In genomic region chr9:128274245-128274644, GRCh38 we compare ENCODE assay signal across 12 cellular contexts. TPM values are rescaled to one million over a fixed set of nuclear protein-coding genes. Genes with fewer than 3 reads are reported as not detected.
DNase-seq lines count a peak whose midpoint lies in the region; ATAC-seq and TF ChIP-seq lines count a peak whose summit lies in the region.
"Had no signal": no experiment of that assay in that cellular context is flagged by ENCODE, and none has a peak within 500 bp of the region (broad histone marks: within the 10 kb centered on the region; RNA-seq: fewer than 3 reads in every experiment).

No MANE protein-coding gene starts in this region.

- H3K4me1 ChIP-seq in ACC112 (ENCODE audit: control insufficient read depth, insufficient read depth, low read length, unreplicated experiment): peaks cover 18% of the 10 kb centered on the region
- H3K4me1 ChIP-seq in HCT116 (ENCODE audit: control insufficient read depth in 1 of 2, insufficient read depth in 2 of 2, low read length in 2 of 2): peaks cover 22 to 41% of the 10 kb centered on the region in 2 experiments
- peaks cover 6 to 38% of the 10 kb centered on the region in 2 donors for H3K4me1 ChIP-seq in muscle layer of duodenum (ENCODE audit: control insufficient read depth in 1 of 2, insufficient read depth in 2 of 2, low read length in 2 of 2)
- H3K4me1 ChIP-seq in transverse colon: peaks cover 10 to 27% (median 25%) of the 10 kb centered on the region in 4 donors
- H3K4me1 ChIP-seq in prostate gland (replicated peaks): peaks cover 19% of the 10 kb centered on the region

- H4K20me1 ChIP-seq in HCT116 (ENCODE audit: insufficient read depth): no peaks in the 10 kb centered on the region

- H3K36me3 ChIP-seq in ACC112 (ENCODE audit: insufficient read depth, low read length): peaks cover 17% of the 10 kb centered on the region
- peaks cover 7 to 8% of the 10 kb centered on the region in 2 experiments; a peak in 2 of 4 replicates for H3K36me3 ChIP-seq in HCT116 (ENCODE audit: control insufficient read depth in 1 of 2, insufficient read depth in 2 of 2, low read length in 2 of 2)
- peaks cover 17 to 33% of the 10 kb centered on the region in 2 donors for H3K36me3 ChIP-seq in muscle layer of duodenum (ENCODE audit: control insufficient read depth in 1 of 2, insufficient read depth in 2 of 2, low read length in 2 of 2)
- peaks cover 0 to 9% (median 7%) of the 10 kb centered on the region in 4 donors for H3K36me3 ChIP-seq in transverse colon
- H3K36me3 ChIP-seq in prostate gland: no peaks in the 10 kb centered on the region

- TF ChIP-seq POLR2A in HCT116 (IDR thresholded peaks at IDR 0.05; ENCODE audit: borderline replicate concordance, extremely low read depth, insufficient read depth, insufficient read length) (no peak), transverse colon (IDR thresholded peaks at IDR 0.05) (no peak), prostate gland (IDR thresholded peaks at IDR 0.05) (no peak)

- WGBS in transverse colon (ENCODE audit: low coverage in 1 of 2), 2 donors: 72 to 90% methylated on average over 6 to 8 of the region's 8 CpGs
- 66% methylated on average over 8 of the region's 8 CpGs for WGBS in prostate gland

- no peak for TF ChIP-seq CTCF in HCT116 (IDR thresholded peaks at IDR 0.05 in 2 of 3, conservative IDR thresholded peaks at IDR 0.05 in 1 of 3; ENCODE audit: borderline replicate concordance in 1 of 3, insufficient read depth in 1 of 3, low read depth in 2 of 3, low read length in 2 of 3)
- TF ChIP-seq CTCF in astrocyte of the spinal cord (IDR thresholded peaks at IDR 0.05; ENCODE audit: low read depth, low read length): no peak
- no peak for TF ChIP-seq CTCF in transverse colon (IDR thresholded peaks at IDR 0.05)
- no peak for TF ChIP-seq CTCF in prostate gland (IDR thresholded peaks at IDR 0.05)

- BruUV-seq in HCT116 (replicated peaks; lab: Mats Ljungman, UMichigan): no TSS peak

- H3K9me2 ChIP-seq in HCT116 (ENCODE audit: insufficient read depth): no peaks in the 10 kb centered on the region

- TF ChIP-seq RAD21 in HCT116 (IDR thresholded peaks at IDR 0.05; ENCODE audit: low read depth): no peak

- in situ Hi-C loops in astrocyte of the spinal cord (cut with HindIII; ENCODE audit: low sequenced_read_pairs) (no loop called here), transverse colon (cut with MboI; ENCODE audit: low pct_ligation_motif_present in 1 of 4, low pct_unique_long_range_greater_than_20kb in 1 of 4, low sequenced_read_pairs in 3 of 4) (no loop called here)

- H2AFZ ChIP-seq in ACC112 (ENCODE audit: low read length, unreplicated experiment) (no peak overlapping the region), HCT116 (ENCODE audit: low read depth, low read length, poor library complexity, severe bottlenecking) (no peak overlapping the region)

- CTCF ChIA-PET in HCT116 (lab: Charles Lee): interaction anchor here (1.4 kb wide), 1 partner anchor 19 kb away, joined by 3 read pairs; no protein-coding TSS in a partner anchor

- H3K9me3 ChIP-seq in HCT116 (ENCODE audit: control insufficient read depth in 1 of 2, insufficient read depth in 1 of 2, low read depth in 1 of 2, low read length in 2 of 2) (no peaks in the 10 kb centered on the region), muscle layer of duodenum (ENCODE audit: control insufficient read depth in 1 of 2, low read length in 2 of 2) (no peaks in the 10 kb centered on the region), transverse colon (no peaks in the 10 kb centered on the region), prostate gland (no peaks in the 10 kb centered on the region)

- peak overlapping the region; percentile 82; the same call in 1 of the 2 replicates for H3K27ac ChIP-seq in ACC112 (ENCODE audit: low read depth, low read length)
- no peak overlapping the region for H3K27ac ChIP-seq in HCT116 (ENCODE audit: low read depth, low read length)
- no peak overlapping the region for H3K27ac ChIP-seq in muscle layer of duodenum (ENCODE audit: low read length)
- peak overlapping the region in 1 of 4 donors; percentile 93 for H3K27ac ChIP-seq in transverse colon
- H3K27ac ChIP-seq in prostate gland: no peak overlapping the region

- no peaks in the 10 kb centered on the region for H3K27me3 ChIP-seq in ACC112 (ENCODE audit: insufficient read depth, low read length)
- no peaks in the 10 kb centered on the region for H3K27me3 ChIP-seq in HCT116 (ENCODE audit: insufficient read depth, low read length)
- H3K27me3 ChIP-seq in muscle layer of duodenum (ENCODE audit: low read depth, low read length): no peaks in the 10 kb centered on the region
- H3K27me3 ChIP-seq in transverse colon: no peaks in the 10 kb centered on the region
- H3K27me3 ChIP-seq in prostate gland (replicated peaks; ENCODE audit: insufficient read depth): no peaks in the 10 kb centered on the region

- H3K79me2 ChIP-seq in ACC112 (ENCODE audit: control insufficient read depth, insufficient read depth, low read length, unreplicated experiment): peaks cover 43% of the 10 kb centered on the region
- peaks cover 23% of the 10 kb centered on the region for H3K79me2 ChIP-seq in HCT116 (ENCODE audit: insufficient read depth, low read length)

- H3K9ac ChIP-seq in HCT116 (ENCODE audit: low read length): no peak overlapping the region; the same call in 1 of the 2 replicates

- RAD21 ChIA-PET in HCT116 (lab: Charles Lee; ENCODE audit: low non-redundant PET in 1 of 2, low total read pairs in 2 of 2, uncharacterized antibody in 2 of 2, unreplicated experiment in 2 of 2): no interaction called here

- H3K4me2 ChIP-seq in HCT116 (ENCODE audit: low read length): peak overlapping the region; percentile 99

- no peak for TF ChIP-seq EP300 in transverse colon (IDR thresholded peaks at IDR 0.05; ENCODE audit: low read depth)

- no peak for DNase-seq in HCT116 (ENCODE audit: low read depth, low spot score)
- no peak for DNase-seq in astrocyte of the spinal cord (ENCODE audit: low read depth, low spot score)
- no peak for DNase-seq in HuH-7 (ENCODE audit: low spot score)
- no peak for DNase-seq in transverse colon
- DNase-seq in prostate gland (ENCODE audit: low spot score): no peak
- DNase-seq: amygdala, H9, NCI-H510A, occipital lobe had no signal

- ATAC-seq in HCT116 (no peak), GM21423 (IDR thresholded peaks at IDR 0.05; ENCODE audit: unreplicated experiment) (no peak)

- POLR2A ChIA-PET in HCT116 (lab: Charles Lee): no interaction called here

- intact Hi-C loops in HCT116 (cut with micrococcal nuclease): no loop called here
- intact Hi-C loops in transverse colon (cut with DNase I; ENCODE audit: low total_unique reads): no loop called here
- intact Hi-C loops in prostate gland (cut with DNase I): loop anchor here (10.0 kb wide), 1 partner anchor 79 kb away; the partner anchor contains the start of gene CIZ1

- H3K4me3 ChIP-seq in ACC112 (ENCODE audit: low read depth, low read length) (peak overlapping the region; percentile 93), HCT116 (replicated peaks in 1 of 2; ENCODE audit: low read depth in 1 of 2, low read length in 2 of 2) (peak overlapping the region; percentile 93 to 99; a peak in 3 of 4 replicates), astrocyte of the spinal cord (ENCODE audit: low read depth, low read length) (peak overlapping the region; percentile 92), muscle layer of duodenum (ENCODE audit: low read depth in 1 of 2, low read length in 2 of 2) (peak overlapping the region; percentile 74 to 96), transverse colon (peak overlapping the region in 1 of 4 donors; percentile 93), prostate gland (no peak overlapping the region)

TF ChIP-seq in HCT116, 20 proteins besides CTCF, POLR2A, EP300 and RAD21:
- TF ChIP-seq SIN3A (IDR thresholded peaks at IDR 0.05; ENCODE audit: low read depth): no peak
- no peak for TF ChIP-seq CBX3 (IDR thresholded peaks at IDR 0.05; ENCODE audit: low read depth)
- TF ChIP-seq CEBPB (IDR thresholded peaks at IDR 0.05; ENCODE audit: low read depth): no peak
- no peak for TF ChIP-seq ATF3 (IDR thresholded peaks at IDR 0.05)
- TF ChIP-seq FOSL1 (IDR thresholded peaks at IDR 0.05; ENCODE audit: low read depth): no peak
- TF ChIP-seq, protein P1, sequence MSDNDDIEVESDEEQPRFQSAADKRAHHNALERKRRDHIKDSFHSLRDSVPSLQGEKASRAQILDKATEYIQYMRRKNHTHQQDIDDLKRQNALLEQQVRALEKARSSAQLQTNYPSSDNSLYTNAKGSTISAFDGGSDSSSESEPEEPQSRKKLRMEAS (IDR thresholded peaks at IDR 0.05): no peak
- no peak for TF ChIP-seq POLR2AphosphoS5 (IDR thresholded peaks at IDR 0.05; ENCODE audit: low read depth, low read length)
- TF ChIP-seq EZH2phosphoT487 (IDR thresholded peaks at IDR 0.05; ENCODE audit: borderline replicate concordance): no peak
- no peak for TF ChIP-seq ELF1 (IDR thresholded peaks at IDR 0.05; ENCODE audit: borderline replicate concordance, low read depth)
- no peak for TF ChIP-seq YY1 (IDR thresholded peaks at IDR 0.05; ENCODE audit: extremely low read depth, insufficient replicate concordance, low read depth, low read length)
- TF ChIP-seq SRF (IDR thresholded peaks at IDR 0.05; ENCODE audit: low read depth): no peak
- no peak for TF ChIP-seq SP1 (IDR thresholded peaks at IDR 0.05; ENCODE audit: low read depth)
- no peak for TF ChIP-seq JUND (IDR thresholded peaks at IDR 0.05)

RNA-seq across cellular contexts. Expression of gene GOLGA2, which starts 1.6 kb away (rescaled TPM):
- 67.0 TPM for total RNA-seq in HCT116 (2021; ENCODE audit: unreplicated experiment)
- 53.1 and 64.9 TPM in 2 replicates for polyA plus RNA-seq in HCT116 (2012)
- total RNA-seq in transverse colon: 100 to 1,000 TPM in 1 of 4 donors, 10 to 100 TPM in 3; 69.9 to 206 (median 75.5) TPM
- 100 to 1,000 TPM in 1 of 2 donors, 10 to 100 TPM in 1; 92.1 to 147 TPM for total RNA-seq in prostate gland

RNA-seq across cellular contexts. Expression of gene SWI5, which starts 1.8 kb away (rescaled TPM):
- 22.4 TPM for total RNA-seq in HCT116 (2021; ENCODE audit: unreplicated experiment)
- polyA plus RNA-seq in HCT116 (2012): 42.4 and 51.4 TPM in 2 replicates
- 10 to 100 TPM in 2 of 4 donors, 1 to 10 TPM in 1, not detected in 1; 7.8 to 20.8 (median 20.8) TPM for total RNA-seq in transverse colon
- total RNA-seq in prostate gland: 10 to 100 TPM; 34.8 to 38.5 TPM

RNA-seq across cellular contexts. Expression of gene TRUB2, which starts 48.0 kb away (rescaled TPM):
- 42.1 TPM for total RNA-seq in HCT116 (2021; ENCODE audit: unreplicated experiment)
- 19.1 and 29.0 TPM in 2 replicates for polyA plus RNA-seq in HCT116 (2012)
- 10 to 100 TPM in 3 of 4 donors, 1 to 10 TPM in 1; 6.0 to 47.0 (median 12.5) TPM for total RNA-seq in transverse colon
- 10 to 100 TPM; 14.6 to 27.2 TPM for total RNA-seq in prostate gland

RNA-seq across cellular contexts. Expression of gene COQ4, which starts 48.4 kb away (rescaled TPM):
- total RNA-seq in HCT116 (2021; ENCODE audit: unreplicated experiment) (45.8 TPM), transverse colon (100 to 1,000 TPM in 3 of 4 donors, 10 to 100 TPM in 1; 90.8 to 117 (median 109) TPM), prostate gland (10 to 100 TPM; 57.5 to 89.6 TPM)
- polyA plus RNA-seq in HCT116 (2012): 51.8 and 55.9 TPM in 2 replicates

Comparison
In these comparisons a context has a peak if more than half of its experiments do, and no peak if none do; other contexts are left out.
1. H3K4me3 ChIP-seq: peak in ACC112 (single experiment), HCT116 (2 of 2), astrocyte of the spinal cord (single experiment) and muscle layer of duodenum (2 of 2); none in prostate gland (0 of 2).